In genomic region chr10:72316748-72317435, GRCh38 we compare ENCODE assay signal across 1 cellular context.
A peak's percentile ranks its signal among the peaks of the same experiment; 100 is the strongest.
TF ChIP-seq lines count a peak whose summit lies in the region.

No MANE protein-coding gene starts in this region.

TF ChIP-seq in HepG2, 621 proteins besides CTCF, POLR2A, EP300 and RAD21 (continued from another document):
- peak; percentile 46; the same call in 1 of the 2 replicates for TF ChIP-seq AHDC1 (CRISPR knock-in tag; IDR thresholded peaks at IDR 0.05; ENCODE audit: borderline replicate concordance)
- no peak; the same call in 1 of the 2 replicates for TF ChIP-seq PAXIP1 (CRISPR knock-in tag; conservative IDR thresholded peaks at IDR 0.05)
- TF ChIP-seq ETV5 (CRISPR knock-in tag; IDR thresholded peaks at IDR 0.05; ENCODE audit: borderline replicate concordance) = peak; percentile 89
- peak; percentile 77 for TF ChIP-seq HDAC1 (CRISPR knock-in tag; IDR thresholded peaks at IDR 0.05)
- peak; percentile 75 for TF ChIP-seq GATAD1 (CRISPR knock-in tag; IDR thresholded peaks at IDR 0.05)
- TF ChIP-seq YY1 (IDR thresholded peaks at IDR 0.05; ENCODE audit: insufficient read depth, insufficient replicate concordance, low read depth, low read length) = peak; percentile 40
- peak; percentile 87 for TF ChIP-seq MXD3 (CRISPR knock-in tag; IDR thresholded peaks at IDR 0.05)
- TF ChIP-seq MEF2D (CRISPR knock-in tag; IDR thresholded peaks at IDR 0.05) = peak; percentile 79
- peak; percentile 90 for TF ChIP-seq TGIF2 (CRISPR knock-in tag; IDR thresholded peaks at IDR 0.05)
- TF ChIP-seq HES4 (CRISPR knock-in tag; IDR thresholded peaks at IDR 0.05; ENCODE audit: borderline replicate concordance) = peak; percentile 33; the same call in 1 of the 2 replicates
- TF ChIP-seq GZF1 (CRISPR knock-in tag; IDR thresholded peaks at IDR 0.05) = 0 out of 2 replicates have a peak, but pooled peaks have one; percentile 51
- peak; percentile 94 for TF ChIP-seq ZNF792 (CRISPR knock-in tag; IDR thresholded peaks at IDR 0.05)
- TF ChIP-seq ZNF781 (CRISPR knock-in tag; IDR thresholded peaks at IDR 0.05; ENCODE audit: borderline replicate concordance, not compliant biosample characterization) = no peak
- peak; percentile 83 for TF ChIP-seq IKZF5 (CRISPR knock-in tag; IDR thresholded peaks at IDR 0.05)
- no peak for TF ChIP-seq ZNF251 (CRISPR knock-in tag; IDR thresholded peaks at IDR 0.05)
- peak; percentile 50 for TF ChIP-seq ELF1 (CRISPR knock-in tag; IDR thresholded peaks at IDR 0.05)
- TF ChIP-seq ZNF607 (CRISPR knock-in tag; IDR thresholded peaks at IDR 0.05; ENCODE audit: borderline replicate concordance) = 0 out of 2 replicates have a peak, but pooled peaks have one; percentile 26
- peak; percentile 79; the same call in 1 of the 2 replicates for TF ChIP-seq THRA (CRISPR knock-in tag; IDR thresholded peaks at IDR 0.05; ENCODE audit: borderline replicate concordance)
- peak; percentile 87 for TF ChIP-seq HOXA3 (CRISPR knock-in tag; IDR thresholded peaks at IDR 0.05)
- TF ChIP-seq ZNF160 (CRISPR knock-in tag; IDR thresholded peaks at IDR 0.05) = peak; percentile 55; the same call in 1 of the 2 replicates
- TF ChIP-seq ZNF616 (CRISPR knock-in tag; IDR thresholded peaks at IDR 0.05; ENCODE audit: low read depth) = 0 out of 2 replicates have a peak, but pooled peaks have one; percentile 56
- peak; percentile 95 for TF ChIP-seq MXD4 (CRISPR knock-in tag; IDR thresholded peaks at IDR 0.05)
- TF ChIP-seq ATF6 (CRISPR knock-in tag; conservative IDR thresholded peaks at IDR 0.05) = no peak
- 0 out of 2 replicates have a peak, but pooled peaks have one; percentile 23 for TF ChIP-seq TEAD2 (CRISPR knock-in tag; IDR thresholded peaks at IDR 0.05)
- TF ChIP-seq MIER2 (CRISPR knock-in tag; IDR thresholded peaks at IDR 0.05) = no peak
- TF ChIP-seq FOXC1 (CRISPR knock-in tag; IDR thresholded peaks at IDR 0.05; ENCODE audit: borderline replicate concordance) = peak; percentile 85
- peak; percentile 68; the same call in 1 of the 2 replicates for TF ChIP-seq SMAD3 (CRISPR knock-in tag; IDR thresholded peaks at IDR 0.05)
- peak; percentile 98 for TF ChIP-seq ARNTL (CRISPR knock-in tag; IDR thresholded peaks at IDR 0.05)
- peak; percentile 84 for TF ChIP-seq GABPB1 (CRISPR knock-in tag; IDR thresholded peaks at IDR 0.05)
- no peak for TF ChIP-seq ZNF33A (CRISPR knock-in tag; IDR thresholded peaks at IDR 0.05; ENCODE audit: borderline replicate concordance)
- no peak for TF ChIP-seq ZNF570 (CRISPR knock-in tag; IDR thresholded peaks at IDR 0.05; ENCODE audit: borderline replicate concordance)
- peak; percentile 84 for TF ChIP-seq GATAD2A (CRISPR knock-in tag; IDR thresholded peaks at IDR 0.05)
TF ChIP-seq in HepG2: peak in this region for 264.
